Comparison of ENCODE assay signal across 1 cellular context in genomic region chr1:153520818-153521476, GRCh38.
TF ChIP-seq lines count a peak whose summit lies in the region.

No MANE protein-coding gene starts in this region.

TF ChIP-seq in A549, 52 proteins besides CTCF, POLR2A, EP300 and RAD21:
- TF ChIP-seq BHLHE40 (IDR thresholded peaks at IDR 0.05; ENCODE audit: low read depth, low read length), result no peak
- TF ChIP-seq HDAC2 (IDR thresholded peaks at IDR 0.05), result no peak
- TF ChIP-seq KDM1A (IDR thresholded peaks at IDR 0.05; ENCODE audit: low read depth), result no peak
- TF ChIP-seq FOXS1 (CRISPR knock-in tag; IDR thresholded peaks at IDR 0.05), result no peak
- TF ChIP-seq PHF8 (IDR thresholded peaks at IDR 0.05; ENCODE audit: borderline replicate concordance, low read depth), result no peak
- TF ChIP-seq HOXB13 (CRISPR knock-in tag; IDR thresholded peaks at IDR 0.05; ENCODE audit: low read depth), result no peak
- TF ChIP-seq NFE2L2 (conservative IDR thresholded peaks at IDR 0.05; ENCODE audit: low read length), result no peak
- TF ChIP-seq TP53 (CRISPR knock-in tag; IDR thresholded peaks at IDR 0.05), result no peak
- TF ChIP-seq ATOH8 (CRISPR knock-in tag; IDR thresholded peaks at IDR 0.05; ENCODE audit: low read depth), result no peak
- TF ChIP-seq RCOR1 (IDR thresholded peaks at IDR 0.05; ENCODE audit: low read depth, low read length), result no peak
- TF ChIP-seq HMGXB4 (CRISPR knock-in tag; IDR thresholded peaks at IDR 0.05; ENCODE audit: borderline replicate concordance), result no peak
- TF ChIP-seq ESRRA (IDR thresholded peaks at IDR 0.05; ENCODE audit: borderline replicate concordance, low read length), result no peak
- TF ChIP-seq TFCP2L1 (CRISPR knock-in tag; IDR thresholded peaks at IDR 0.05), result no peak
- no peak for TF ChIP-seq USF2 (IDR thresholded peaks at IDR 0.05)
- no peak for TF ChIP-seq HOXB5 (CRISPR knock-in tag; IDR thresholded peaks at IDR 0.05)
- no peak for TF ChIP-seq HEYL (CRISPR knock-in tag; IDR thresholded peaks at IDR 0.05)
- TF ChIP-seq CBX8 (IDR thresholded peaks at IDR 0.05), result no peak
